In genomic region chr1:153727463-153728304, GRCh38 we compare ENCODE assay signal across 8 cellular contexts. TPM values are rescaled to one million over a fixed set of nuclear protein-coding genes. Genes with fewer than 3 reads are reported as not detected.
DNase-seq lines count a peak whose midpoint lies in the region; ATAC-seq and TF ChIP-seq lines count a peak whose summit lies in the region.

Gene INTS3 (plus strand): TSS chr1:153728050. CDS start chr1:153728635, 585 bp downstream.

- TF ChIP-seq CTCF in left ventricle myocardium inferior (IDR thresholded peaks at IDR 0.05; ENCODE audit: borderline replicate concordance) (no peak), progenitor cell of endocrine pancreas (IDR thresholded peaks at IDR 0.05; ENCODE audit: unreplicated experiment) (peak; percentile 32)

- ATAC-seq in HG02885 (IDR thresholded peaks at IDR 0.05; ENCODE audit: poor library complexity, unreplicated experiment) (peak; percentile 97), T-helper 17 cell (peak; percentile 99)

- H3K9me3 ChIP-seq in T-helper 17 cell (ENCODE audit: control insufficient read depth, low read length, poor library complexity, severe bottlenecking) (no peaks in the 10 kb centered on the region), left ventricle myocardium inferior (replicated peaks) (no peaks in the 10 kb centered on the region)

- H3K27ac Mint-ChIP-seq in T-helper 17 cell (peak within 1 kb of the TSS; percentile 92), progenitor cell of endocrine pancreas (peak within 1 kb of the TSS; percentile 99)

- peaks cover 20% of the 10 kb centered on the region for H3K4me1 Mint-ChIP-seq in T-helper 17 cell
- H3K4me1 Mint-ChIP-seq in progenitor cell of endocrine pancreas (ENCODE audit: low read depth) = peaks cover 35% of the 10 kb centered on the region

- H3K9me3 Mint-ChIP-seq in progenitor cell of endocrine pancreas (ENCODE audit: low read depth) = no peaks in the 10 kb centered on the region

- H3K36me3 Mint-ChIP-seq in T-helper 17 cell (ENCODE audit: low read depth) (peaks cover 5% of the 10 kb centered on the region), progenitor cell of endocrine pancreas (ENCODE audit: insufficient read depth) (peaks cover 3% of the 10 kb centered on the region)

- TF ChIP-seq POLR2A in GM15510 (IDR thresholded peaks at IDR 0.05; ENCODE audit: borderline replicate concordance, extremely low read depth, insufficient read length) = peak; percentile 79

- H3K27me3 Mint-ChIP-seq in T-helper 17 cell (no peaks in the 10 kb centered on the region), progenitor cell of endocrine pancreas (no peaks in the 10 kb centered on the region)

- H3K36me3 ChIP-seq in left ventricle myocardium inferior = no peaks in the 10 kb centered on the region

- DNase-seq in NCI-H1694 treated with DMSO at 0.1 percent for 48 hours (lab: John Stamatoyannopoulos, UW) (peak; percentile 100), T-helper 17 cell (peak; percentile 94 to 98 (median 96)), amygdala (lab: John Stamatoyannopoulos, UW) (peak; percentile 52 to 100 (median 99)), left ventricle myocardium inferior (peak; percentile 100), progenitor cell of endocrine pancreas (ENCODE audit: low spot score, unreplicated experiment) (peak; percentile 98), ureter (ENCODE audit: low spot score) (peak; percentile 100)

- H3K27ac ChIP-seq in left ventricle myocardium inferior (replicated peaks) = peak within 1 kb of the TSS; percentile 100

- H3K4me3 Mint-ChIP-seq in T-helper 17 cell (peak within 1 kb of the TSS; percentile 94), progenitor cell of endocrine pancreas (ENCODE audit: low read depth) (peak within 1 kb of the TSS; percentile 95)

- peaks cover 40% of the 10 kb centered on the region for H3K4me1 ChIP-seq in left ventricle myocardium inferior

- intact Hi-C loops in left ventricle myocardium inferior (cut with micrococcal nuclease) = no loop called here

- H3K4me3 ChIP-seq in left ventricle myocardium inferior = peak within 1 kb of the TSS; percentile 98

- no peaks in the 10 kb centered on the region for H3K27me3 ChIP-seq in left ventricle myocardium inferior (ENCODE audit: low read depth)

RNA-seq across cellular contexts. Expression of gene INTS3, which starts in this region (rescaled TPM):
- total RNA-seq in T-helper 17 cell (10 to 100 TPM; 33.6 to 47.6 TPM), left ventricle myocardium inferior (34.3 TPM), progenitor cell of endocrine pancreas (145 and 152 TPM in 2 replicates), ureter (77.5 TPM)

Comparison
In these comparisons a context has a peak if more than half of its experiments do, and no peak if none do; other contexts are left out.
1. Peak in every context shown above with its lines: DNase-seq, ATAC-seq, H3K4me3 ChIP-seq and H3K27ac ChIP-seq.